In genomic region chr17:74960739-74961342, GRCh38 we compare ENCODE assay signal across 1 cellular context.
TF ChIP-seq lines count a peak whose summit lies in the region.

No MANE protein-coding gene starts in this region.

TF ChIP-seq in HEK293, 187 proteins besides CTCF, POLR2A, EP300 and RAD21 (continued from another document and continues in another):
- TF ChIP-seq KLF1 (tag by site-specific recombination; IDR thresholded peaks at IDR 0.05) (peak; percentile 30; the same call in 1 of the 2 replicates), ZNF76 (tag by site-specific recombination; IDR thresholded peaks at IDR 0.05; ENCODE audit: borderline replicate concordance, low read depth) (no peak), ZBTB48 (tag by site-specific recombination; IDR thresholded peaks at IDR 0.05) (peak; percentile 87), PRDM10 (tag by site-specific recombination; IDR thresholded peaks at IDR 0.05) (no peak), ZEB2 (tag by site-specific recombination; IDR thresholded peaks at IDR 0.05) (peak; percentile 27; the same call in 1 of the 2 replicates), ZNF560 (tag by site-specific recombination; IDR thresholded peaks at IDR 0.05; ENCODE audit: borderline replicate concordance) (no peak), ZNF664 (tag by site-specific recombination; IDR thresholded peaks at IDR 0.05) (no peak), ZNF155 (tag by site-specific recombination; IDR thresholded peaks at IDR 0.05) (no peak), ZSCAN18 (tag by site-specific recombination; IDR thresholded peaks at IDR 0.05) (no peak), SP7 (tag by site-specific recombination; IDR thresholded peaks at IDR 0.05) (peak; percentile 19; the same call in 1 of the 2 replicates), ZBTB44 (tag by site-specific recombination; IDR thresholded peaks at IDR 0.05) (no peak), INSM2 (tag by site-specific recombination; IDR thresholded peaks at IDR 0.05) (peak; percentile 30; the same call in 1 of the 2 replicates), ZNF10 (tag by site-specific recombination; IDR thresholded peaks at IDR 0.05) (no peak), ZBTB21 (tag by site-specific recombination; IDR thresholded peaks at IDR 0.05) (no peak), PATZ1 (tag by site-specific recombination; IDR thresholded peaks at IDR 0.05) (peak; percentile 55), ZNF132 (tag by site-specific recombination; IDR thresholded peaks at IDR 0.05; ENCODE audit: borderline replicate concordance) (no peak), ZNF391 (tag by site-specific recombination; IDR thresholded peaks at IDR 0.05; ENCODE audit: borderline replicate concordance, low read depth) (no peak), REST (tag by site-specific recombination; IDR thresholded peaks at IDR 0.05) (no peak), ZNF510 (tag by site-specific recombination; IDR thresholded peaks at IDR 0.05; ENCODE audit: insufficient replicate concordance) (no peak), HOXA7 (CRISPR knock-in tag; IDR thresholded peaks at IDR 0.05; ENCODE audit: borderline replicate concordance) (no peak), ZSCAN5A (tag by site-specific recombination; IDR thresholded peaks at IDR 0.05) (no peak), ZNF548 (tag by site-specific recombination; IDR thresholded peaks at IDR 0.05) (no peak), ZNF514 (tag by site-specific recombination; IDR thresholded peaks at IDR 0.05) (no peak), ZNF433 (tag by site-specific recombination; IDR thresholded peaks at IDR 0.05; ENCODE audit: low read depth) (no peak), GLIS1 (tag by site-specific recombination; IDR thresholded peaks at IDR 0.05) (peak; percentile 55), ZNF248 (tag by site-specific recombination; IDR thresholded peaks at IDR 0.05) (no peak), ZNF2 (tag by site-specific recombination; IDR thresholded peaks at IDR 0.05) (no peak), ZNF133 (tag by site-specific recombination; IDR thresholded peaks at IDR 0.05) (no peak), SCRT1 (tag by site-specific recombination; IDR thresholded peaks at IDR 0.05; ENCODE audit: borderline replicate concordance) (no peak), KLF8 (tag by site-specific recombination; IDR thresholded peaks at IDR 0.05) (0 out of 2 replicates have a peak, but pooled peaks have one; percentile 25), ZFHX2 (tag by site-specific recombination; conservative IDR thresholded peaks at IDR 0.05) (no peak), ZNF426 (tag by site-specific recombination; IDR thresholded peaks at IDR 0.05) (no peak), ZNF26 (tag by site-specific recombination; IDR thresholded peaks at IDR 0.05) (no peak), ZNF19 (tag by site-specific recombination; IDR thresholded peaks at IDR 0.05; ENCODE audit: low read depth) (no peak), PBX3 (CRISPR knock-in tag; IDR thresholded peaks at IDR 0.05) (no peak), ZNF18 (tag by site-specific recombination; IDR thresholded peaks at IDR 0.05) (no peak), SP2 (tag by site-specific recombination; IDR thresholded peaks at IDR 0.05) (peak; percentile 12; the same call in 1 of the 2 replicates)
